ENCODE assay signal across 8 cellular contexts in genomic region chr9:72315089-72315509, GRCh38. TPM values are rescaled to one million over a fixed set of nuclear protein-coding genes. Genes with fewer than 3 reads are reported as not detected.
DNase-seq lines count a peak whose midpoint lies in the region; ATAC-seq and TF ChIP-seq lines count a peak whose summit lies in the region.

No MANE protein-coding gene starts in this region.

- CTCF ChIA-PET in activated CD8-positive, alpha-beta memory T cell treated with anti-CD3 and anti-CD28 coated beads, Interleukin-2, amount 10 ng/mL, durations not matched to agents 7 days and 5 days (lab: Charles Lee), result interaction anchor here (1.1 to 1.9 kb wide), 2 partner anchors 20 to 34 kb away, joined by 4 to 6 read pairs; no protein-coding TSS in a partner anchor

- DNase-seq in SIG-M5 treated with dmso at 0.1 percent for 504 hours (lab: John Stamatoyannopoulos, UW; ENCODE audit: unreplicated experiment), result peak; percentile 28
- DNase-seq in SIG-M5 (lab: John Stamatoyannopoulos, UW), result no peak
- peak; percentile 58 to 67 (median 63) for DNase-seq in mucosa of descending colon
- peak; percentile 52 to 64 for DNase-seq in uterus
- DNase-seq in T-helper 9 cell, result no peak
- no peak for DNase-seq in activated CD8-positive, alpha-beta memory T cell treated with anti-CD3 and anti-CD28 coated beads, Interleukin-2, amount 10 ng/mL, durations not matched to agents 7 days and 5 days

- intact Hi-C loops in mucosa of descending colon (cut with DNase I, micrococcal nuclease) (no loop called here), uterus (cut with DNase I; ENCODE audit: low total_unique reads) (no loop called here)

- TF ChIP-seq CTCF in mucosa of descending colon (IDR thresholded peaks at IDR 0.05) (no peak), uterus (IDR thresholded peaks at IDR 0.05) (no peak)

- no peaks in the 10 kb centered on the region for H3K27me3 ChIP-seq in uterus

- H3K9me3 ChIP-seq in mucosa of descending colon (no peaks in the 10 kb centered on the region), uterus (no peaks in the 10 kb centered on the region)

- no peak for TF ChIP-seq POLR2A in uterus (IDR thresholded peaks at IDR 0.05)

- no peaks in the 10 kb centered on the region for H3K4me1 Mint-ChIP-seq in activated CD8-positive, alpha-beta memory T cell treated with anti-CD3 and anti-CD28 coated beads, Interleukin-2, amount 10 ng/mL, durations not matched to agents 7 days and 5 days

- no peaks in the 10 kb centered on the region for H3K9me3 Mint-ChIP-seq in activated CD8-positive, alpha-beta memory T cell treated with anti-CD3 and anti-CD28 coated beads, Interleukin-2, amount 10 ng/mL, durations not matched to agents 7 days and 5 days (ENCODE audit: low read depth)

- ATAC-seq in mucosa of descending colon, result peak; percentile 61
- ATAC-seq in activated CD8-positive, alpha-beta memory T cell treated with anti-CD3 and anti-CD28 coated beads, Interleukin-2, amount 10 ng/mL, durations not matched to agents 7 days and 5 days, result no peak
- no peak for ATAC-seq in GM18858 (IDR thresholded peaks at IDR 0.05; ENCODE audit: unreplicated experiment)

- no peaks in the 10 kb centered on the region for H3K36me3 Mint-ChIP-seq in activated CD8-positive, alpha-beta memory T cell treated with anti-CD3 and anti-CD28 coated beads, Interleukin-2, amount 10 ng/mL, durations not matched to agents 7 days and 5 days

- no peak overlapping the region for H3K27ac Mint-ChIP-seq in activated CD8-positive, alpha-beta memory T cell treated with anti-CD3 and anti-CD28 coated beads, Interleukin-2, amount 10 ng/mL, durations not matched to agents 7 days and 5 days

- peak overlapping the region; percentile 21 for H3K27ac ChIP-seq in cingulate gyrus (ENCODE audit: low read depth, low read length)
- H3K27ac ChIP-seq in uterus, result peak overlapping the region; percentile 69 to 75

- H3K36me3 ChIP-seq in mucosa of descending colon (ENCODE audit: low read depth), result no peaks in the 10 kb centered on the region
- no peaks in the 10 kb centered on the region for H3K36me3 ChIP-seq in uterus

- H3K4me1 ChIP-seq in mucosa of descending colon (ENCODE audit: low read depth) (peaks cover 35% of the 10 kb centered on the region), uterus (no peaks in the 10 kb centered on the region)

- H3K4me3 ChIP-seq in mucosa of descending colon (no peak overlapping the region), uterus (peak overlapping the region in 1 of 2 donors; percentile 18)

- H3K27me3 Mint-ChIP-seq in activated CD8-positive, alpha-beta memory T cell treated with anti-CD3 and anti-CD28 coated beads, Interleukin-2, amount 10 ng/mL, durations not matched to agents 7 days and 5 days, result peaks cover 2% of the 10 kb centered on the region

- H3K4me3 Mint-ChIP-seq in activated CD8-positive, alpha-beta memory T cell treated with anti-CD3 and anti-CD28 coated beads, Interleukin-2, amount 10 ng/mL, durations not matched to agents 7 days and 5 days, result no peak overlapping the region

RNA-seq across cellular contexts. Expression of gene ZFAND5, which starts 49.9 kb away (rescaled TPM):
- total RNA-seq in mucosa of descending colon, result 100 to 1,000 TPM; 147 to 181 (median 152) TPM
- 100 to 1,000 TPM in 3 of 4 donors, 10 to 100 TPM in 1; 58.7 to 189 (median 160) TPM for total RNA-seq in uterus
- 100 to 1,000 TPM in 1 of 2 experiments, 10 to 100 TPM in 1; 71.7 to 112 TPM for total RNA-seq in activated CD8-positive, alpha-beta memory T cell treated with anti-CD3 and anti-CD28 coated beads, Interleukin-2, amount 10 ng/mL, durations not matched to agents 7 days and 5 days

Comparison
In these comparisons a context has a peak if more than half of its experiments do, and no peak if none do; other contexts are left out.
1. DNase-seq: peak in SIG-M5 treated with dmso at 0.1 percent for 504 hours (single experiment), mucosa of descending colon (3 of 3) and uterus (2 of 2); none in SIG-M5 (single experiment), T-helper 9 cell (single experiment) and activated CD8-positive, alpha-beta memory T cell treated with anti-CD3 and anti-CD28 coated beads, Interleukin-2, amount 10 ng/mL, durations not matched to agents 7 days and 5 days (single experiment).